32 cellular contexts compared by ENCODE assay signal in the genomic region with DNA sequence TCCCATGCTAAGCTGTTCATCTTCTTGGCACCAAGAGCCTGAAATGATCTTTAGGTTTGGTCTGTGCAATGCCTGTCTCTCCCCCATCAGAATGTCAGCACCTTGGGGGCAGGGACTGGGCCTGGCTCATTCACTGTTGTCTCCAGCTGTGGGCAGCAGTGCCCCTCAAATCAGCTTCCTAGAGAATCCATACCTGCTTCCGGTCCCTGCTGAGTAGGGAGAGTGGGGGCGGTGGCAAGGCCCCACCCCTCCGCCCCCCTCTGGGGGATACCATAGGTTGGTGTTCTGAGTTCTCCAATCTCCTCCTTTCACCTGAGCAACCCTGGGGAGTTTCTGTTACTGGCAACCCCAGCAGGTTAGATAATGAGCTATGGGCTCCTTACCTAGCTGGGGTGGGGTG. TPM values are rescaled to one million over a fixed set of nuclear protein-coding genes. Genes with fewer than 3 reads are reported as not detected.
DNase-seq lines count a peak whose midpoint lies in the region; ATAC-seq and TF ChIP-seq lines count a peak whose summit lies in the region.
"Had no signal": no experiment of that assay in that cellular context is flagged by ENCODE, and none has a peak within 500 bp of the region (broad histone marks: within the 10 kb centered on the region; RNA-seq: fewer than 3 reads in every experiment).

No MANE protein-coding gene starts in this region.

- no peaks in the 10 kb centered on the region for H3K9me3 Mint-ChIP-seq in activated T-cell treated with anti-CD3 and anti-CD28 coated beads, Interleukin-2, amount 50 U/mL, for 72 hours
- H3K9me3 Mint-ChIP-seq: activated B cell treated with CpG ODN at 0.5 μM for 24 hours; activated CD4-positive, alpha-beta memory T cell treated with anti-CD3 and anti-CD28 coated beads for 36 hours; activated naive CD8-positive, alpha-beta T cell treated with anti-CD3 and anti-CD28 coated beads, Interleukin-2, amount 10 ng/mL, durations not matched to agents 7 days and 5 days; natural killer cell had no signal

- no peaks in the 10 kb centered on the region for H3K4me1 Mint-ChIP-seq in activated T-cell treated with anti-CD3 and anti-CD28 coated beads, Interleukin-2, amount 50 U/mL, for 72 hours (ENCODE audit: low read depth)
- H3K4me1 Mint-ChIP-seq: activated B cell treated with CpG ODN at 0.5 μM for 24 hours had no signal

- H3K27me3 Mint-ChIP-seq in activated T-cell treated with anti-CD3 and anti-CD28 coated beads, Interleukin-2, amount 50 U/mL, for 72 hours (ENCODE audit: low read depth), result no peaks in the 10 kb centered on the region
- H3K27me3 Mint-ChIP-seq: activated B cell treated with CpG ODN at 0.5 μM for 24 hours; activated naive CD8-positive, alpha-beta T cell treated with anti-CD3 and anti-CD28 coated beads, Interleukin-2, amount 10 ng/mL, durations not matched to agents 7 days and 5 days had no signal

- H3K9me2 ChIP-seq in OCI-LY7 (ENCODE audit: insufficient read depth, low read length), result no peaks in the 10 kb centered on the region

- H3K4me3 Mint-ChIP-seq in activated T-cell treated with anti-CD3 and anti-CD28 coated beads, Interleukin-2, amount 50 U/mL, for 72 hours, result no peak overlapping the region
- H3K4me3 Mint-ChIP-seq: activated B cell treated with CpG ODN at 0.5 μM for 24 hours; activated CD4-positive, alpha-beta memory T cell treated with anti-CD3 and anti-CD28 coated beads for 36 hours; activated naive CD8-positive, alpha-beta T cell treated with anti-CD3 and anti-CD28 coated beads, Interleukin-2, amount 10 ng/mL, durations not matched to agents 7 days and 5 days; natural killer cell had no signal

- no peak overlapping the region for H2BK5ac ChIP-seq in neuronal stem cell (ENCODE audit: low read length)

- no peak overlapping the region for H2AK5ac ChIP-seq in neuronal stem cell (ENCODE audit: low read depth, low read length)

- no peak overlapping the region for H3K4me2 ChIP-seq in OCI-LY7 (ENCODE audit: low read length)
- no peak overlapping the region for H3K4me2 ChIP-seq in neuronal stem cell (ENCODE audit: insufficient read depth, low read length, poor library complexity, severe bottlenecking)
- H3K4me2 ChIP-seq: BLaER1, KMS-11 had no signal

- intact Hi-C loops in OCI-LY7 (cut with micrococcal nuclease; ENCODE audit: unreplicated experiment), result no loop called here

- DNase-seq in NCI-H2171 treated with DMSO at 0.1 percent for 48 hours (lab: John Stamatoyannopoulos, UW), result peak; percentile 73
- DNase-seq in NCI-H2171 (lab: John Stamatoyannopoulos, UW), result no peak
- peak; percentile 19 for DNase-seq in OCI-LY7 (ENCODE audit: low spot score)
- peak; percentile 5 for DNase-seq in hepatic stellate cell (ENCODE audit: low spot score)
- DNase-seq in neuronal stem cell (ENCODE audit: low spot score), result no peak
- DNase-seq in NCI-H526 treated with DMSO at 0.1 percent for 48 hours (lab: John Stamatoyannopoulos, UW), result no peak
- no peak for DNase-seq in activated T-cell treated with anti-CD3 and anti-CD28 coated beads, Interleukin-2, amount 50 U/mL, for 72 hours
- DNase-seq in NCI-H1092 (lab: John Stamatoyannopoulos, UW), result no peak
- DNase-seq: activated B cell treated with CpG ODN at 0.5 μM for 24 hours; activated CD4-positive, alpha-beta memory T cell treated with anti-CD3 and anti-CD28 coated beads for 36 hours; activated naive CD8-positive, alpha-beta T cell treated with anti-CD3 and anti-CD28 coated beads, Interleukin-2, amount 10 ng/mL, durations not matched to agents 7 days and 5 days; activated T-cell treated with anti-CD3 and anti-CD28 coated beads, Interleukin-2, amount 50 U/mL, for 1 hour; body of pancreas; Calu3; colonic mucosa; mesenchymal stem cell; natural killer cell; NCI-H1048; NCI-H2029 treated with DMSO at 0.1 percent for 48 hours; NCI-H524; SIG-M5; stimulated activated CD4-positive, alpha-beta T cell treated with anti-CD3 and anti-CD28 coated beads, Interleukin-2, amount 100 ng/mL, for 48 hours; substantia nigra; T-helper 2 cell had no signal

- H3K14ac ChIP-seq in neuronal stem cell (ENCODE audit: low read length), result no peak overlapping the region

- no peak overlapping the region for H2BK12ac ChIP-seq in neuronal stem cell (ENCODE audit: low read length)

- peaks cover 5% of the 10 kb centered on the region for H3K4me1 ChIP-seq in OCI-LY7 (ENCODE audit: insufficient read depth, low read length, poor library complexity, severe bottlenecking)
- H3K4me1 ChIP-seq in neuronal stem cell (ENCODE audit: control insufficient read depth in 2 of 2, insufficient read depth in 1 of 2, low read depth in 1 of 2, low read length in 2 of 2), result no peaks in the 10 kb centered on the region
- H3K4me1 ChIP-seq: body of pancreas, heart left ventricle, prostate gland, vagina had no signal

- no peaks in the 10 kb centered on the region for H3K36me3 ChIP-seq in OCI-LY7 (ENCODE audit: insufficient read depth, low read length)
- no peaks in the 10 kb centered on the region for H3K36me3 ChIP-seq in neuronal stem cell (replicated peaks in 1 of 2; ENCODE audit: control insufficient read depth in 2 of 2, insufficient read depth in 2 of 2, low read length in 2 of 2)
- H3K36me3 ChIP-seq: BLaER1, colonic mucosa, heart left ventricle, prostate gland, vagina had no signal

- H3K79me1 ChIP-seq in neuronal stem cell (ENCODE audit: low read depth, low read length), result no peaks in the 10 kb centered on the region

- H2BK15ac ChIP-seq in neuronal stem cell (ENCODE audit: low read length), result no peak overlapping the region

- H3K9ac ChIP-seq in neuronal stem cell (ENCODE audit: low read depth, low read length, poor library complexity), result no peak overlapping the region
- H3K9ac ChIP-seq: BLaER1, KMS-11 had no signal

- H3K9me3 ChIP-seq in OCI-LY7 (ENCODE audit: low read length), result no peaks in the 10 kb centered on the region
- peaks cover 0 to 2% of the 10 kb centered on the region in 2 donors for H3K9me3 ChIP-seq in neuronal stem cell (replicated peaks in 1 of 2; ENCODE audit: control insufficient read depth in 2 of 2, insufficient read depth in 1 of 2, low read depth in 1 of 2, low read length in 2 of 2)
- H3K9me3 ChIP-seq: BLaER1, body of pancreas, colonic mucosa, heart left ventricle, prostate gland, vagina had no signal

- TF ChIP-seq CTCF in OCI-LY7 (conservative IDR thresholded peaks at IDR 0.05; ENCODE audit: low read length), result no peak; the same call in 1 of the 2 replicates

- POLR2A ChIA-PET in OCI-LY7 (lab: Charles Lee), result interaction anchor here (0.7 kb wide), 1 partner anchor 216 kb away, joined by 3 read pairs; no protein-coding TSS in a partner anchor

- H3K27ac Mint-ChIP-seq in activated T-cell treated with anti-CD3 and anti-CD28 coated beads, Interleukin-2, amount 50 U/mL, for 72 hours, result no peak overlapping the region
- H3K27ac Mint-ChIP-seq: activated B cell treated with CpG ODN at 0.5 μM for 24 hours; activated CD4-positive, alpha-beta memory T cell treated with anti-CD3 and anti-CD28 coated beads for 36 hours; activated naive CD8-positive, alpha-beta T cell treated with anti-CD3 and anti-CD28 coated beads, Interleukin-2, amount 10 ng/mL, durations not matched to agents 7 days and 5 days; natural killer cell had no signal

- H3K27me3 ChIP-seq in neuronal stem cell (ENCODE audit: control insufficient read depth in 3 of 3, insufficient read depth in 3 of 3, low read depth in 1 of 3, low read length in 3 of 3), result no peaks in the 10 kb centered on the region
- H3K27me3 ChIP-seq: BLaER1, body of pancreas, colonic mucosa, vagina had no signal

- H3K27ac ChIP-seq in OCI-LY7 (ENCODE audit: low read depth, low read length, poor library complexity, severe bottlenecking) (no peak overlapping the region), neuronal stem cell (replicated peaks; ENCODE audit: low read length) (no peak overlapping the region)
- H3K27ac ChIP-seq: BLaER1, body of pancreas, colonic mucosa, heart left ventricle, KMS-11, prostate gland, skin epidermis, vagina had no signal

- ATAC-seq in activated T-cell treated with anti-CD3 and anti-CD28 coated beads, Interleukin-2, amount 50 U/mL, for 72 hours (replicated peaks in 1 of 2), result no peak
- ATAC-seq: body of pancreas, natural killer cell had no signal

- WGBS in neuronal stem cell (ENCODE audit: extremely low coverage in 2 of 2, insufficient read length in 2 of 2, insufficient replicate concordance in 1 of 2), 2 donors, result no CpG with 5 or more reads among the region's 3 CpGs

- H3K36me3 Mint-ChIP-seq in activated T-cell treated with anti-CD3 and anti-CD28 coated beads, Interleukin-2, amount 50 U/mL, for 72 hours (ENCODE audit: insufficient read depth in 2 of 2), result no peaks in the 10 kb centered on the region
- H3K36me3 Mint-ChIP-seq: activated CD4-positive, alpha-beta memory T cell treated with anti-CD3 and anti-CD28 coated beads for 36 hours; activated naive CD8-positive, alpha-beta T cell treated with anti-CD3 and anti-CD28 coated beads, Interleukin-2, amount 10 ng/mL, durations not matched to agents 7 days and 5 days; natural killer cell had no signal

- H3K4ac ChIP-seq in neuronal stem cell (ENCODE audit: low read length), result no peak overlapping the region

- H2AFZ ChIP-seq in OCI-LY7 (ENCODE audit: low read length), result no peak overlapping the region
- no peak overlapping the region for H2AFZ ChIP-seq in neuronal stem cell (ENCODE audit: low read length)

- no TSS peak for BruUV-seq in OCI-LY7 (replicated peaks; lab: Mats Ljungman, UMichigan)

- CTCF ChIA-PET in OCI-LY7 (lab: Charles Lee; ENCODE audit: unreplicated experiment), result no interaction called here

- H4K8ac ChIP-seq in neuronal stem cell (ENCODE audit: low read depth, low read length), result no peak overlapping the region

- H4K20me1 ChIP-seq in OCI-LY7 (ENCODE audit: insufficient read depth, low read length), result no peaks in the 10 kb centered on the region
- H4K20me1 ChIP-seq: BLaER1 had no signal

- no peak overlapping the region for H3K4me3 ChIP-seq in OCI-LY7 (ENCODE audit: low read depth, low read length, poor library complexity, severe bottlenecking)
- no peak overlapping the region for H3K4me3 ChIP-seq in neuronal stem cell (ENCODE audit: low read length in 2 of 2)
- H3K4me3 ChIP-seq: BLaER1, body of pancreas, colonic mucosa, heart left ventricle, prostate gland, skin epidermis, vagina had no signal

- peak overlapping the region; percentile 60 for H3K18ac ChIP-seq in neuronal stem cell (ENCODE audit: low read length)

- H3K79me2 ChIP-seq in OCI-LY7 (ENCODE audit: insufficient read depth, low read depth, low read length), result no peaks in the 10 kb centered on the region

- H2BK120ac ChIP-seq in neuronal stem cell (ENCODE audit: low read depth, low read length), result no peak overlapping the region

- no peak overlapping the region for H4K91ac ChIP-seq in neuronal stem cell (ENCODE audit: low read depth, low read length, poor library complexity)

- no peak overlapping the region for H3K23ac ChIP-seq in neuronal stem cell (ENCODE audit: low read depth, low read length, poor library complexity)

RNA-seq across cellular contexts. Expression of gene SPDEF, which starts 19.2 kb away (rescaled TPM):
- 0.36 and 0.54 TPM in 2 replicates for total RNA-seq in OCI-LY7 (2014; rRNA removed; shearing (Covaris generic))
- total RNA-seq in OCI-LY7 (2022), result 0.34 and 0.52 TPM in 2 replicates
- polyA plus RNA-seq in neuronal stem cell (2013, experiment 1 of 2), result 0.18 TPM
- polyA plus RNA-seq in neuronal stem cell (2013, experiment 2 of 2), result 0.18 TPM
- total RNA-seq in activated T-cell treated with anti-CD3 and anti-CD28 coated beads, Interleukin-2, amount 50 U/mL, for 72 hours, result under 1 TPM; 0.16 to 0.34 TPM
- total RNA-seq: activated naive CD8-positive, alpha-beta T cell treated with anti-CD3 and anti-CD28 coated beads, Interleukin-2, amount 10 ng/mL, durations not matched to agents 7 days and 5 days; body of pancreas; G401; kidney epithelial cell; vagina had no signal

Comparison
In these comparisons a context has a peak if more than half of its experiments do, and no peak if none do; other contexts are left out.
1. DNase-seq: peak in NCI-H2171 treated with DMSO at 0.1 percent for 48 hours (single experiment), OCI-LY7 (single experiment) and hepatic stellate cell (single experiment); none in NCI-H2171 (single experiment), neuronal stem cell (single experiment), NCI-H526 treated with DMSO at 0.1 percent for 48 hours (single experiment), activated T-cell treated with anti-CD3 and anti-CD28 coated beads, Interleukin-2, amount 50 U/mL, for 72 hours (0 of 2) and NCI-H1092 (single experiment).